In the genomic region with DNA sequence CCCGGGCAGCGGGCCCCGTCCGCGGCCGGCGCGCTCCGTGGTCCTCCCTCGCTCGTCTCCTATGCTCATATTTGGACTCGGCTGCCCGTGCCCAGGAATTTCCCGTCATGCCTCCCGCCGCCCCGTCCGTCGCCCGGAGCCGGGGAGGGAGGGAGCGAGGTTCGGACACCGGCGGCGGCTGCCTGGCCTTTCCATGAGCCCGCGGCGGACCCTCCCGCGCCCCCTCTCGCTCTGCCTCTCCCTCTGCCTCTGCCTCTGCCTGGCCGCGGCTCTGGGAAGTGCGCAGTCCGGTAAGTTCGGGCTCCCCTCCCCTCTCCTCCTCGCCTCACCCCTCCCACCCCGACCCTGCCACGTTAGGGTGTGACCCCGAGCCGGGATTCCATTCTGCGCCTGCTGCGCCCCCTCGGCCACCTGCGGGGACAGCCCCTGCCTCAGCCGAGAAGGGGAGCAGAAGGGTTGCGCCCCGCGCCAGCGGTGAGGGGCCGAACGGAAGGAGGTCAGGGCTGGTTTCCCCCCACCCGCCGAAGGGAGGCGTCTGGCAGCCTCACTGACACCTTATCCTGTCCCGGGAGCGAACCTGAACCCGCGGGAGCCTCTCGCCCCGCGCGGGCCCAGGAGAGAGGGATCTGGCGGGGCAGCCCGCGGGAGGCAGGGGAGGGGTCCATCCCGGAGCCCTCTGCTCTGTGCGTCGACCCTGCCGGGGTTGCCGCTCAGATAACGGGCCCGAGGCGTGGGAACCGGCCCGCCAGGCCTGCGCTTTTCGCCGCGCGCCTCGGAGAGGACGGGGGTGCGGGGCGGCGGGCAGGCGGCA, we compare ENCODE assay signal across 8 cellular contexts. TPM values are rescaled to one million over a fixed set of nuclear protein-coding genes. Genes with fewer than 3 reads are reported as not detected.
DNase-seq lines count a peak whose midpoint lies in the region; ATAC-seq, FAIRE-seq and TF ChIP-seq lines count a peak whose summit lies in the region.

A gene (plus strand): TSS at position 108 of the 811 bp plus-strand sequence. CDS start 29,897 bp downstream, outside the sequence.

- FAIRE-seq in H54 (lab: Jason Lieb, UNC): peak; percentile 33

- H3K4me3 ChIP-seq in ascending aorta (peak within 1 kb of the TSS; percentile 79 to 94), parathyroid adenoma (ENCODE audit: low read depth, low read length) (peak within 1 kb of the TSS; percentile 64)

- H3K79me2 ChIP-seq in parathyroid adenoma: no peaks in the 10 kb centered on the region

- H3K4me1 ChIP-seq in ascending aorta: peaks cover 0 to 23% of the 10 kb centered on the region in 2 donors
- H3K4me1 ChIP-seq in parathyroid adenoma: no peaks in the 10 kb centered on the region

- H3K36me3 ChIP-seq in ascending aorta (no peaks in the 10 kb centered on the region), parathyroid adenoma (ENCODE audit: control insufficient read depth, insufficient read depth, low read length) (no peaks in the 10 kb centered on the region)

- H3K27ac ChIP-seq in ascending aorta (peak within 1 kb of the TSS; percentile 97 to 99), parathyroid adenoma (peak within 1 kb of the TSS; percentile 38)

- H3K9me3 ChIP-seq in ascending aorta (no peaks in the 10 kb centered on the region), parathyroid adenoma (ENCODE audit: control insufficient read depth, low read length) (no peaks in the 10 kb centered on the region)

- peak within 1 kb of the TSS; percentile 88 for H3K4me2 ChIP-seq in parathyroid adenoma (ENCODE audit: low read length)

- peak within 1 kb of the TSS; percentile 95 for H2AFZ ChIP-seq in parathyroid adenoma

- no peak within 1 kb of the TSS for H3K9ac ChIP-seq in parathyroid adenoma

- peak; percentile 24; the same call in 1 of the 2 replicates for TF ChIP-seq POLR2A in H54 (IDR thresholded peaks at IDR 0.05; ENCODE audit: low read depth, low read length)

- intact Hi-C loops in ascending aorta (cut with DNase I): loop anchor here (1.0 to 10.0 kb wide), 4 partner anchors 26 to 1024 kb away; a partner anchor contains a TSS
- intact Hi-C loops in left cardiac atrium (cut with DNase I): no loop called here

- TF ChIP-seq CTCF in ascending aorta (IDR thresholded peaks at IDR 0.05) (peak in 1 of 3 experiments; percentile 11), parathyroid adenoma (IDR thresholded peaks at IDR 0.05) (no peak)

- peak; percentile 96 to 97 for ATAC-seq in left cardiac atrium

- H3K27me3 ChIP-seq in ascending aorta: no peaks in the 10 kb centered on the region
- H3K27me3 ChIP-seq in parathyroid adenoma (ENCODE audit: control insufficient read depth, insufficient read depth, low read length): no peaks in the 10 kb centered on the region

- DNase-seq in NCI-H1417 (lab: John Stamatoyannopoulos, UW) (peak in 2 of 3 experiments; percentile 40 to 45), NCI-H1417 treated with DMSO at 0.1 percent for 48 hours (lab: John Stamatoyannopoulos, UW) (no peak), H54 (ENCODE audit: insufficient read length, low spot score) (peak; percentile 75), NCI-H2227 treated with DMSO at 0.1 percent for 48 hours (lab: John Stamatoyannopoulos, UW) (peak; percentile 16), ascending aorta (ENCODE audit: low spot score in 2 of 2) (peak in 1 of 2 donors; percentile 88), left cardiac atrium (peak; percentile 84), NCI-H187 treated with DMSO at 0.1 percent for 48 hours (lab: John Stamatoyannopoulos, UW) (no peak)

RNA-seq across cellular contexts. Expression of the gene that starts here (rescaled TPM):
- total RNA-seq in ascending aorta (79.4 TPM), left cardiac atrium (100 to 1,000 TPM; 146 to 151 TPM)

Comparison
In these comparisons a context has a peak if more than half of its experiments do, and no peak if none do; other contexts are left out.
1. DNase-seq: peak in NCI-H1417 (2 of 3), H54 (single experiment), NCI-H2227 treated with DMSO at 0.1 percent for 48 hours (single experiment) and left cardiac atrium (single experiment); none in NCI-H1417 treated with DMSO at 0.1 percent for 48 hours (single experiment) and NCI-H187 treated with DMSO at 0.1 percent for 48 hours (single experiment).